ENCODE assay signal across 14 cellular contexts in genomic region chr16:28165549-28166046, GRCh38. TPM values are rescaled to one million over a fixed set of nuclear protein-coding genes. Genes with fewer than 3 reads are reported as not detected.
DNase-seq lines count a peak whose midpoint lies in the region; ATAC-seq and TF ChIP-seq lines count a peak whose summit lies in the region.
"Had no signal": no experiment of that assay in that cellular context is flagged by ENCODE, and none has a peak within 500 bp of the region (broad histone marks: within the 10 kb centered on the region; RNA-seq: fewer than 3 reads in every experiment).

No MANE protein-coding gene starts in this region.

- CTCF ChIA-PET in OCI-LY7 (lab: Charles Lee; ENCODE audit: unreplicated experiment) = no interaction called here

- H3K36me3 Mint-ChIP-seq in activated T-cell treated with anti-CD3 and anti-CD28 coated beads, Interleukin-2, amount 50 U/mL, for 24 hours (ENCODE audit: low read depth) = peaks cover 100% of the 10 kb centered on the region
- peaks cover 50% of the 10 kb centered on the region for H3K36me3 Mint-ChIP-seq in central memory CD8-positive, alpha-beta T cell (ENCODE audit: insufficient read depth)
- peaks cover 48% of the 10 kb centered on the region for H3K36me3 Mint-ChIP-seq in stimulated activated memory B cell treated with anti-CD40 and anti-IgM and Interleukin-4, amounts not matched to agents 10 μg/mL and 1 μg/mL and 100 μg/mL, for 72 hours

- H3K27me3 ChIP-seq in ascending aorta (no peaks in the 10 kb centered on the region), transverse colon (no peaks in the 10 kb centered on the region)

- TF ChIP-seq CTCF in OCI-LY7 (conservative IDR thresholded peaks at IDR 0.05; ENCODE audit: low read length) (no peak), ascending aorta (IDR thresholded peaks at IDR 0.05) (no peak), transverse colon (IDR thresholded peaks at IDR 0.05) (no peak)

- H3K4me1 Mint-ChIP-seq in activated T-cell treated with anti-CD3 and anti-CD28 coated beads, Interleukin-2, amount 50 U/mL, for 24 hours (ENCODE audit: low read depth) = peaks cover 91% of the 10 kb centered on the region
- peaks cover 61% of the 10 kb centered on the region for H3K4me1 Mint-ChIP-seq in central memory CD8-positive, alpha-beta T cell
- peaks cover 59% of the 10 kb centered on the region for H3K4me1 Mint-ChIP-seq in stimulated activated memory B cell treated with anti-CD40 and anti-IgM and Interleukin-4, amounts not matched to agents 10 μg/mL and 1 μg/mL and 100 μg/mL, for 72 hours

- H3K36me3 ChIP-seq in OCI-LY7 (ENCODE audit: insufficient read depth, low read length) (peaks cover 98% of the 10 kb centered on the region), ascending aorta (peaks cover 25 to 66% of the 10 kb centered on the region in 2 donors), transverse colon (peaks cover 0 to 36% (median 12%) of the 10 kb centered on the region in 4 donors)

- H3K9me3 ChIP-seq in OCI-LY7 (ENCODE audit: low read length) = no peaks in the 10 kb centered on the region
- no peaks in the 10 kb centered on the region for H3K9me3 ChIP-seq in ascending aorta
- no peaks in the 10 kb centered on the region for H3K9me3 ChIP-seq in transverse colon

- no peak overlapping the region for H3K4me2 ChIP-seq in OCI-LY7 (ENCODE audit: low read length)

- H3K27ac Mint-ChIP-seq in activated T-cell treated with anti-CD3 and anti-CD28 coated beads, Interleukin-2, amount 50 U/mL, for 24 hours = peak overlapping the region; percentile 95
- no peak overlapping the region for H3K27ac Mint-ChIP-seq in central memory CD8-positive, alpha-beta T cell (ENCODE audit: low read depth)
- H3K27ac Mint-ChIP-seq in stimulated activated memory B cell treated with anti-CD40 and anti-IgM and Interleukin-4, amounts not matched to agents 10 μg/mL and 1 μg/mL and 100 μg/mL, for 72 hours = peak overlapping the region; percentile 81

- H3K4me3 ChIP-seq in OCI-LY7 (ENCODE audit: low read depth, low read length, poor library complexity, severe bottlenecking) (no peak overlapping the region), ascending aorta (no peak overlapping the region), transverse colon (no peak overlapping the region)
- H3K4me3 ChIP-seq: skin epidermis had no signal

- 0 out of 2 replicates have a peak, but pooled peaks cover 5% of the 10 kb centered on the region for H4K20me1 ChIP-seq in OCI-LY7 (ENCODE audit: insufficient read depth, low read length)

- intact Hi-C loops in OCI-LY7 (cut with micrococcal nuclease; ENCODE audit: unreplicated experiment) (no loop called here), ascending aorta (cut with DNase I) (no loop called here), transverse colon (cut with DNase I; ENCODE audit: low total_unique reads) (no loop called here)

- H2AFZ ChIP-seq in OCI-LY7 (ENCODE audit: low read length) = no peak overlapping the region

- H3K79me2 ChIP-seq in OCI-LY7 (ENCODE audit: insufficient read depth, low read depth, low read length) = peaks cover 25% of the 10 kb centered on the region; the same call in 1 of the 2 replicates

- in situ Hi-C loops in transverse colon (cut with MboI; ENCODE audit: low pct_ligation_motif_present in 1 of 4, low pct_unique_long_range_greater_than_20kb in 1 of 4, low sequenced_read_pairs in 3 of 4) = no loop called here

- no peak overlapping the region for H3K4me3 Mint-ChIP-seq in activated T-cell treated with anti-CD3 and anti-CD28 coated beads, Interleukin-2, amount 50 U/mL, for 24 hours
- H3K4me3 Mint-ChIP-seq in central memory CD8-positive, alpha-beta T cell = peak overlapping the region; percentile 23
- H3K4me3 Mint-ChIP-seq in stimulated activated memory B cell treated with anti-CD40 and anti-IgM and Interleukin-4, amounts not matched to agents 10 μg/mL and 1 μg/mL and 100 μg/mL, for 72 hours = no peak overlapping the region

- H3K27ac ChIP-seq in OCI-LY7 (ENCODE audit: low read depth, low read length, poor library complexity, severe bottlenecking) (peak overlapping the region; percentile 2), ascending aorta (no peak overlapping the region), transverse colon (peak overlapping the region in 1 of 4 donors; percentile 24)

- no peaks in the 10 kb centered on the region for H3K27me3 Mint-ChIP-seq in activated T-cell treated with anti-CD3 and anti-CD28 coated beads, Interleukin-2, amount 50 U/mL, for 24 hours
- no peaks in the 10 kb centered on the region for H3K27me3 Mint-ChIP-seq in central memory CD8-positive, alpha-beta T cell
- no peaks in the 10 kb centered on the region for H3K27me3 Mint-ChIP-seq in stimulated activated memory B cell treated with anti-CD40 and anti-IgM and Interleukin-4, amounts not matched to agents 10 μg/mL and 1 μg/mL and 100 μg/mL, for 72 hours

- no peaks in the 10 kb centered on the region for H3K9me2 ChIP-seq in OCI-LY7 (ENCODE audit: insufficient read depth, low read length)

- no peak for DNase-seq in activated T-cell treated with anti-CD3 and anti-CD28 coated beads, Interleukin-2, amount 50 U/mL, for 24 hours
- DNase-seq in activated T-cell treated with anti-CD3 and anti-CD28 coated beads, Interleukin-2, amount 50 U/mL, for 48 hours = no peak
- DNase-seq in OCI-LY7 (ENCODE audit: low spot score) (no peak), NCI-H1436 (lab: John Stamatoyannopoulos, UW) (no peak), ascending aorta (ENCODE audit: low spot score in 2 of 2) (no peak), transverse colon (no peak)
- DNase-seq in central memory CD8-positive, alpha-beta T cell (ENCODE audit: low spot score in 2 of 2) = no peak
- DNase-seq: DMS53; effector memory CD4-positive, alpha-beta T cell; NCI-H1417 treated with DMSO at 0.1 percent for 48 hours; NCI-H446 treated with DMSO at 0.1 percent for 48 hours had no signal

- no peak for TF ChIP-seq EP300 in transverse colon (IDR thresholded peaks at IDR 0.05; ENCODE audit: low read depth)

- BruUV-seq in OCI-LY7 (replicated peaks; lab: Mats Ljungman, UMichigan) = no TSS peak

- 74 to 82% methylated on average over 2 of the region's 2 CpGs for WGBS in transverse colon (ENCODE audit: low coverage in 1 of 2), 2 donors

- peaks cover 11% of the 10 kb centered on the region for H3K4me1 ChIP-seq in OCI-LY7 (ENCODE audit: insufficient read depth, low read length, poor library complexity, severe bottlenecking)
- peaks cover 0 to 11% of the 10 kb centered on the region in 2 donors for H3K4me1 ChIP-seq in ascending aorta
- H3K4me1 ChIP-seq in transverse colon = peaks cover 0 to 18% (median 0%) of the 10 kb centered on the region in 4 donors

- no peak for TF ChIP-seq POLR2A in transverse colon (IDR thresholded peaks at IDR 0.05)

- POLR2A ChIA-PET in OCI-LY7 (lab: Charles Lee) = no interaction called here

- no peaks in the 10 kb centered on the region for H3K9me3 Mint-ChIP-seq in activated T-cell treated with anti-CD3 and anti-CD28 coated beads, Interleukin-2, amount 50 U/mL, for 24 hours
- H3K9me3 Mint-ChIP-seq in central memory CD8-positive, alpha-beta T cell = no peaks in the 10 kb centered on the region
- no peaks in the 10 kb centered on the region for H3K9me3 Mint-ChIP-seq in stimulated activated memory B cell treated with anti-CD40 and anti-IgM and Interleukin-4, amounts not matched to agents 10 μg/mL and 1 μg/mL and 100 μg/mL, for 72 hours

- no peak for ATAC-seq in central memory CD8-positive, alpha-beta T cell (replicated peaks; ENCODE audit: extremely low read depth, poor library complexity, severe bottlenecking)
- ATAC-seq in stimulated activated memory B cell treated with anti-CD40 and anti-IgM and Interleukin-4, amounts not matched to agents 10 μg/mL and 1 μg/mL and 100 μg/mL, for 72 hours = no peak
- ATAC-seq: activated CD4-positive, CD25-positive, alpha-beta regulatory T cell treated with anti-CD3 and anti-CD28 coated beads, Interleukin-2, amount 50 U/mL, for 24 hours had no signal

RNA-seq across cellular contexts. Expression of gene XPO6, which starts 46.2 kb away (rescaled TPM):
- total RNA-seq in OCI-LY7 (2014; rRNA removed; shearing (Covaris generic)) = 110 and 130 TPM in 2 replicates
- 167 and 186 TPM in 2 replicates for total RNA-seq in OCI-LY7 (2022)
- 180 TPM for total RNA-seq in ascending aorta
- total RNA-seq in transverse colon = 100 to 1,000 TPM; 140 to 254 (median 204) TPM
